Comparison of ENCODE assay signal across 9 cellular contexts in the genomic region with DNA sequence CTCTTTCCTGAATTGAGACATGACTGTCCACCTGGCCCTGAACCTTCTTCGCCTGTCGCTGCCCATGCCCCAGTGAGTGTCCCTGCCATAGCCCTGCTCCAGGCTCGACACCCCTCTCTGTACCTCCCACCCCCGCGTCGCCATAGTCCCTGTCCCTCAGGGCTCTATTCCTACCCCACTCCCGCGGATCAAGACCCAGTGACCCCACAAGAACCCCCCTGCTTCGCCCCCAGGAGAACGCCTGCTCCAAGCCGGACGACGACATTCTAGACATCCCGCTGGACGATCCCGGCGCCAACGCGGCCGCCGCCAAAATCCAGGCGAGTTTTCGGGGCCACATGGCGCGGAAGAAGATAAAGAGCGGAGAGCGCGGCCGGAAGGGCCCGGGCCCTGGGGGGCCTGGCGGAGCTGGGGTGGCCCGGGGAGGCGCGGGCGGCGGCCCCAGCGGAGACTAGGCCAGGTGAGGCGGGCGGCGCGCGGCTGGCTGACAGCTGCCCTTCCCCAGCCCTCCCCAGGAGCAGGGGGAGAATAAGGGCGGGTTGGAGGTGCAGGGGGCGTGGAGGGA. TPM values are rescaled to one million over a fixed set of nuclear protein-coding genes. Genes with fewer than 3 reads are reported as not detected.
DNase-seq lines count a peak whose midpoint lies in the region; ATAC-seq, FAIRE-seq and TF ChIP-seq lines count a peak whose summit lies in the region.
"Had no signal": no experiment of that assay in that cellular context is flagged by ENCODE, and none has a peak within 500 bp of the region (broad histone marks: within the 10 kb centered on the region; RNA-seq: fewer than 3 reads in every experiment).

No MANE protein-coding gene starts in this region.

- no peak overlapping the region for H2BK5ac ChIP-seq in mesendoderm (ENCODE audit: low read length)

- peak overlapping the region; percentile 7 for H3K56ac ChIP-seq in mesendoderm (ENCODE audit: low read length)

- H4K8ac ChIP-seq in mesendoderm (ENCODE audit: low read depth, low read length) = no peak overlapping the region

- H3K4me1 Mint-ChIP-seq in CD14-positive monocyte = peaks cover 77% of the 10 kb centered on the region

- no CpG with 5 or more reads among the region's 44 CpGs for WGBS in mesendoderm (ENCODE audit: extremely low coverage, insufficient coverage, low lambda C conversion rate)

- H4K5ac ChIP-seq in mesendoderm (ENCODE audit: low read length) = no peak overlapping the region

- no peak overlapping the region for H3K9ac ChIP-seq in mesendoderm (ENCODE audit: low read length)

- H3K79me1 ChIP-seq in mesendoderm (ENCODE audit: low read length) = no peaks in the 10 kb centered on the region

- no peak for FAIRE-seq in urothelium cell line (lab: Jason Lieb, UNC)

- no peak for ATAC-seq in left cardiac atrium

- H3K36me3 Mint-ChIP-seq in CD14-positive monocyte = peaks cover 19 to 28% of the 10 kb centered on the region in 2 donors

- H3K4me3 Mint-ChIP-seq in CD14-positive monocyte = no peak overlapping the region

- in situ Hi-C loops in brain microvascular endothelial cell (cut with HindIII; ENCODE audit: low pct_ligation_motif_present, low sequenced_read_pairs) = no loop called here

- no peak overlapping the region for H2AK5ac ChIP-seq in mesendoderm (ENCODE audit: low read length)

- H3K4ac ChIP-seq in mesendoderm (ENCODE audit: low read depth, low read length) = no peak overlapping the region

- H3K79me2 ChIP-seq in mesendoderm (ENCODE audit: control insufficient read depth, insufficient read depth, low read length) = no peaks in the 10 kb centered on the region

- H3K23ac ChIP-seq in mesendoderm (ENCODE audit: low read length) = no peak overlapping the region

- H3K4me1 ChIP-seq in left ventricle myocardium inferior (peaks cover 56% of the 10 kb centered on the region), mesendoderm (ENCODE audit: control insufficient read depth, low read depth, low read length) (no peaks in the 10 kb centered on the region)

- intact Hi-C loops in left ventricle myocardium inferior (cut with micrococcal nuclease) (no loop called here), left cardiac atrium (cut with DNase I) (no loop called here), CD14-positive monocyte (cut with micrococcal nuclease) (no loop called here)

- peak overlapping the region in 1 of 7 donors; percentile 82 for H3K27ac Mint-ChIP-seq in CD14-positive monocyte

- peaks cover 0 to 3% (median 0%) of the 10 kb centered on the region in 7 donors for H3K9me3 Mint-ChIP-seq in CD14-positive monocyte
- H3K9me3 Mint-ChIP-seq: dendritic cell treated with granulocyte-macrophage colony-stimulating factor and Interleukin-4, amounts not matched to agents 40 ng/mL and 50 ng/mL, for 4 days had no signal

- H2BK120ac ChIP-seq in mesendoderm (ENCODE audit: low read depth, low read length) = no peak overlapping the region

- H3K18ac ChIP-seq in mesendoderm (ENCODE audit: low read length) = no peak overlapping the region

- H3K27ac ChIP-seq in left ventricle myocardium inferior (replicated peaks) = no peak overlapping the region
- H3K27ac ChIP-seq in brain microvascular endothelial cell = no peak overlapping the region
- no peak overlapping the region for H3K27ac ChIP-seq in mesendoderm (ENCODE audit: low read depth, low read length)

- H3K4me3 ChIP-seq in left ventricle myocardium inferior (peak overlapping the region; percentile 66), brain microvascular endothelial cell (ENCODE audit: low read depth, low read length) (peak overlapping the region; percentile 68), mesendoderm (ENCODE audit: low read length) (no peak overlapping the region)

- peaks cover 99% of the 10 kb centered on the region for H3K27me3 ChIP-seq in left ventricle myocardium inferior (ENCODE audit: low read depth)
- no peaks in the 10 kb centered on the region for H3K27me3 ChIP-seq in brain microvascular endothelial cell (replicated peaks)
- H3K27me3 ChIP-seq in mesendoderm (ENCODE audit: insufficient read depth, low read length, poor library complexity) = peaks cover 89% of the 10 kb centered on the region

- H3K27me3 Mint-ChIP-seq in CD14-positive monocyte (ENCODE audit: low read depth in 3 of 3) = peaks cover under 1 to 9% (median 5%) of the 10 kb centered on the region in 3 donors
- H3K27me3 Mint-ChIP-seq: dendritic cell treated with granulocyte-macrophage colony-stimulating factor and Interleukin-4, amounts not matched to agents 40 ng/mL and 50 ng/mL, for 4 days had no signal

- DNase-seq in left ventricle myocardium inferior (no peak), left cardiac atrium (no peak), brain microvascular endothelial cell (no peak), mesendoderm (no peak), GM10266 (ENCODE audit: extremely low spot score) (no peak), urothelium cell line (ENCODE audit: low spot score) (no peak), NCI-H1092 treated with DMSO at 0.1 percent for 48 hours (lab: John Stamatoyannopoulos, UW) (no peak), CD14-positive monocyte (ENCODE audit: low spot score) (no peak)

- no peak overlapping the region for H2BK15ac ChIP-seq in mesendoderm (replicated peaks; ENCODE audit: low read depth)

- H3K36me3 ChIP-seq in left ventricle myocardium inferior = no peaks in the 10 kb centered on the region
- no peaks in the 10 kb centered on the region for H3K36me3 ChIP-seq in brain microvascular endothelial cell (replicated peaks)
- no peaks in the 10 kb centered on the region for H3K36me3 ChIP-seq in mesendoderm (ENCODE audit: control insufficient read depth, insufficient read depth, low read length)

- TF ChIP-seq CTCF in left ventricle myocardium inferior (IDR thresholded peaks at IDR 0.05; ENCODE audit: borderline replicate concordance) = no peak
- no peak for TF ChIP-seq CTCF in brain microvascular endothelial cell (IDR thresholded peaks at IDR 0.05; ENCODE audit: low read depth, low read length, missing control alignments)
- no peak for TF ChIP-seq CTCF in GM10266 (IDR thresholded peaks at IDR 0.05; ENCODE audit: control insufficient read depth, insufficient read depth, low read depth, missing control alignments)
- TF ChIP-seq CTCF in CD14-positive monocyte (IDR thresholded peaks at IDR 0.05) = no peak

- H3K4me2 ChIP-seq in mesendoderm (ENCODE audit: low read length) = no peak overlapping the region

- H3K9me3 ChIP-seq in left ventricle myocardium inferior (replicated peaks) = no peaks in the 10 kb centered on the region

RNA-seq across cellular contexts. Expression of a gene that starts 5.6 kb away (rescaled TPM):
- total RNA-seq in left ventricle myocardium inferior = 5.0 TPM
- 1 to 10 TPM; 6.6 to 8.2 TPM for total RNA-seq in left cardiac atrium
- polyA plus RNA-seq in mesendoderm (2013, experiment 1 of 2) = 0.42 TPM
- 0.67 TPM for polyA plus RNA-seq in mesendoderm (2013, experiment 2 of 2)
- polyA plus RNA-seq in CD14-positive monocyte = 10 to 100 TPM; 17.2 to 19.2 TPM

RNA-seq across cellular contexts. Expression of a gene that starts 6.7 kb away (rescaled TPM):
- total RNA-seq in left ventricle myocardium inferior (1.2 TPM), left cardiac atrium (1 to 10 TPM in 1 of 2 donors, under 1 TPM in 1; 0.88 to 1.8 TPM)
- not detected for polyA plus RNA-seq in mesendoderm (2013, experiment 1 of 2)
- polyA plus RNA-seq in mesendoderm (2013, experiment 2 of 2) = 0.07 TPM
- polyA plus RNA-seq in CD14-positive monocyte = not detected

RNA-seq across cellular contexts. Expression of a gene that starts 16.7 kb away (rescaled TPM):
- total RNA-seq in left ventricle myocardium inferior (40.0 TPM), left cardiac atrium (10 to 100 TPM; 41.6 to 67.2 TPM)
- 0.21 TPM for polyA plus RNA-seq in mesendoderm (2013, experiment 1 of 2)
- 0.14 TPM for polyA plus RNA-seq in mesendoderm (2013, experiment 2 of 2)
- under 1 TPM; 0.18 to 0.74 TPM for polyA plus RNA-seq in CD14-positive monocyte

RNA-seq across cellular contexts. Expression of a gene that starts 54.9 kb away (rescaled TPM):
- total RNA-seq in left ventricle myocardium inferior = 2.7 TPM
- 1 to 10 TPM; 4.3 to 5.5 TPM for total RNA-seq in left cardiac atrium
- 10.6 TPM for polyA plus RNA-seq in mesendoderm (2013, experiment 1 of 2)
- 10.4 TPM for polyA plus RNA-seq in mesendoderm (2013, experiment 2 of 2)
- polyA plus RNA-seq in CD14-positive monocyte = 1 to 10 TPM; 1.2 to 1.8 TPM
